Comparison of ENCODE assay signal across 7 cellular contexts in genomic region chr5:139473565-139473964, GRCh38. TPM values are rescaled to one million over a fixed set of nuclear protein-coding genes. Genes with fewer than 3 reads are reported as not detected.
DNase-seq lines count a peak whose midpoint lies in the region; ATAC-seq lines count a peak whose summit lies in the region.
"Had no signal": no experiment of that assay in that cellular context is flagged by ENCODE, and none has a peak within 500 bp of the region (broad histone marks: within the 10 kb centered on the region; RNA-seq: fewer than 3 reads in every experiment).

No MANE protein-coding gene starts in this region.

- no peak overlapping the region for H3K4me3 ChIP-seq in GM23248

- in situ Hi-C loops in GM23248 (cut with MboI) = no loop called here

- peak overlapping the region; percentile 61 for H3K27ac Mint-ChIP-seq in activated T-helper 2 cell treated with anti-CD3 and anti-CD28 coated beads, Interferon-gamma antibody, Interleukin-2, Interleukin-4, amounts not matched to agents 10 μg/mL and 5 μg/mL and 100 μg/mL, durations not matched to agents 14 hours and 24 hours and 36 hours

- peak overlapping the region; percentile 19 for H3K9ac ChIP-seq in GM23248

- no peaks in the 10 kb centered on the region for H3K27me3 Mint-ChIP-seq in activated T-helper 2 cell treated with anti-CD3 and anti-CD28 coated beads, Interferon-gamma antibody, Interleukin-2, Interleukin-4, amounts not matched to agents 10 μg/mL and 5 μg/mL and 100 μg/mL, durations not matched to agents 14 hours and 24 hours and 36 hours (ENCODE audit: low read depth)

- DNase-seq in GM23248 (peak; percentile 58), lung microvascular endothelial cell (ENCODE audit: low read depth in 2 of 2) (peak; percentile 53 to 56), cortex of kidney (lab: John Stamatoyannopoulos, UW) (no peak)
- no peak for DNase-seq in activated T-helper 2 cell treated with anti-CD3 and anti-CD28 coated beads, Interferon-gamma antibody, Interleukin-2, Interleukin-4, amounts not matched to agents 10 μg/mL and 5 μg/mL and 100 μg/mL, durations not matched to agents 14 hours and 24 hours and 36 hours (ENCODE audit: low spot score)
- DNase-seq: NCI-H82 had no signal

- no peak overlapping the region for H2AFZ ChIP-seq in GM23248

- no peak overlapping the region for H3K27ac ChIP-seq in GM23248

- WGBS in GM23248 (ENCODE audit: low coverage in 1 of 2, low lambda C conversion rate in 2 of 2, missing lambda C conversion rate in 2 of 2), 2 experiments = 54 to 85% methylated on average over 2 of the region's 2 CpGs

- H3K36me3 Mint-ChIP-seq in activated T-helper 2 cell treated with anti-CD3 and anti-CD28 coated beads, Interferon-gamma antibody, Interleukin-2, Interleukin-4, amounts not matched to agents 10 μg/mL and 5 μg/mL and 100 μg/mL, durations not matched to agents 14 hours and 24 hours and 36 hours (ENCODE audit: low read depth) = peaks cover 47% of the 10 kb centered on the region

- H3K4me1 ChIP-seq in GM23248 (ENCODE audit: insufficient read depth) = peaks cover 11% of the 10 kb centered on the region

- H3K9me3 ChIP-seq in GM23248 (ENCODE audit: low read depth) = no peaks in the 10 kb centered on the region

- no peaks in the 10 kb centered on the region for H3K36me3 ChIP-seq in GM23248 (ENCODE audit: low read depth)

- H3K9me2 ChIP-seq in GM23248 (ENCODE audit: insufficient read depth) = no peaks in the 10 kb centered on the region

- ATAC-seq in HG02885 (IDR thresholded peaks at IDR 0.05; ENCODE audit: poor library complexity, unreplicated experiment) (no peak), HG02759 (IDR thresholded peaks at IDR 0.05; ENCODE audit: unreplicated experiment) (no peak)

- H3K4me3 Mint-ChIP-seq in activated T-helper 2 cell treated with anti-CD3 and anti-CD28 coated beads, Interferon-gamma antibody, Interleukin-2, Interleukin-4, amounts not matched to agents 10 μg/mL and 5 μg/mL and 100 μg/mL, durations not matched to agents 14 hours and 24 hours and 36 hours (ENCODE audit: low read depth) = peak overlapping the region; percentile 28

- H3F3A ChIP-seq in GM23248 (ENCODE audit: insufficient read depth) = no peaks in the 10 kb centered on the region

- no peaks in the 10 kb centered on the region for H3K9me3 Mint-ChIP-seq in activated T-helper 2 cell treated with anti-CD3 and anti-CD28 coated beads, Interferon-gamma antibody, Interleukin-2, Interleukin-4, amounts not matched to agents 10 μg/mL and 5 μg/mL and 100 μg/mL, durations not matched to agents 14 hours and 24 hours and 36 hours

- H4K20me1 ChIP-seq in GM23248 (ENCODE audit: insufficient read depth) = no peaks in the 10 kb centered on the region

- H3K4me2 ChIP-seq in GM23248 (ENCODE audit: unreplicated experiment) = no peak overlapping the region

- H3K4me1 Mint-ChIP-seq in activated T-helper 2 cell treated with anti-CD3 and anti-CD28 coated beads, Interferon-gamma antibody, Interleukin-2, Interleukin-4, amounts not matched to agents 10 μg/mL and 5 μg/mL and 100 μg/mL, durations not matched to agents 14 hours and 24 hours and 36 hours (ENCODE audit: low read depth) = peaks cover 66% of the 10 kb centered on the region

- H3K27me3 ChIP-seq in GM23248 (replicated peaks; ENCODE audit: insufficient read depth) = no peaks in the 10 kb centered on the region

- H3K79me2 ChIP-seq in GM23248 (ENCODE audit: insufficient read depth) = peaks cover 1% of the 10 kb centered on the region; the same call in 1 of the 2 replicates

- intact Hi-C loops in activated T-helper 2 cell treated with anti-CD3 and anti-CD28 coated beads, Interferon-gamma antibody, Interleukin-2, Interleukin-4, amounts not matched to agents 10 μg/mL and 5 μg/mL and 100 μg/mL, durations not matched to agents 14 hours and 24 hours and 36 hours (cut with micrococcal nuclease) = loop anchor here (5.0 kb wide), 1 partner anchor 39 kb away; no protein-coding TSS in a partner anchor

RNA-seq across cellular contexts. Expression of gene SMIM33, which starts 2.8 kb away (rescaled TPM):
- total RNA-seq in GM23248 (2014; rRNA removed; shearing (Covaris generic)) = not detected in 2 replicates
- polyA plus RNA-seq in GM23248 (2016; fragmentation: Nextera tagmentation; extraction: Ambion mirVana) = not detected in 2 replicates
- 0.23 and 0.25 TPM in 2 replicates for total RNA-seq in activated T-helper 2 cell treated with anti-CD3 and anti-CD28 coated beads, Interferon-gamma antibody, Interleukin-2, Interleukin-4, amounts not matched to agents 10 μg/mL and 5 μg/mL and 100 μg/mL, durations not matched to agents 14 hours and 24 hours and 36 hours
- total RNA-seq in lung microvascular endothelial cell = under 0.01 TPM in 1 of 2 replicates, not detected in the other

RNA-seq across cellular contexts. Expression of gene STING1, which starts 9.0 kb away (rescaled TPM):
- total RNA-seq in GM23248 (2014; rRNA removed; shearing (Covaris generic)) = 75.0 and 87.8 TPM in 2 replicates
- polyA plus RNA-seq in GM23248 (2016; fragmentation: Nextera tagmentation; extraction: Ambion mirVana) = 72.6 and 74.9 TPM in 2 replicates
- 167 and 169 TPM in 2 replicates for total RNA-seq in activated T-helper 2 cell treated with anti-CD3 and anti-CD28 coated beads, Interferon-gamma antibody, Interleukin-2, Interleukin-4, amounts not matched to agents 10 μg/mL and 5 μg/mL and 100 μg/mL, durations not matched to agents 14 hours and 24 hours and 36 hours
- 18.7 and 51.9 TPM in 2 replicates for total RNA-seq in lung microvascular endothelial cell

RNA-seq across cellular contexts. Expression of gene ECSCR, which starts 11.0 kb away (rescaled TPM):
- total RNA-seq in GM23248 (2014; rRNA removed; shearing (Covaris generic)) = not detected in 2 replicates
- 0.41 and 0.49 TPM in 2 replicates for polyA plus RNA-seq in GM23248 (2016; fragmentation: Nextera tagmentation; extraction: Ambion mirVana)
- 1.0 and 1.7 TPM in 2 replicates for total RNA-seq in activated T-helper 2 cell treated with anti-CD3 and anti-CD28 coated beads, Interferon-gamma antibody, Interleukin-2, Interleukin-4, amounts not matched to agents 10 μg/mL and 5 μg/mL and 100 μg/mL, durations not matched to agents 14 hours and 24 hours and 36 hours
- total RNA-seq in lung microvascular endothelial cell = 392 and 472 TPM in 2 replicates

RNA-seq across cellular contexts. Expression of gene DNAJC18, which starts 34.2 kb away (rescaled TPM):
- 9.5 and 10.9 TPM in 2 replicates for total RNA-seq in GM23248 (2014; rRNA removed; shearing (Covaris generic))
- 13.4 and 20.8 TPM in 2 replicates for polyA plus RNA-seq in GM23248 (2016; fragmentation: Nextera tagmentation; extraction: Ambion mirVana)
- 29.8 and 35.8 TPM in 2 replicates for total RNA-seq in activated T-helper 2 cell treated with anti-CD3 and anti-CD28 coated beads, Interferon-gamma antibody, Interleukin-2, Interleukin-4, amounts not matched to agents 10 μg/mL and 5 μg/mL and 100 μg/mL, durations not matched to agents 14 hours and 24 hours and 36 hours
- total RNA-seq in lung microvascular endothelial cell = 6.3 and 6.5 TPM in 2 replicates

Comparison
In these comparisons a context has a peak if more than half of its experiments do, and no peak if none do; other contexts are left out.
1. DNase-seq: peak in GM23248 (single experiment) and lung microvascular endothelial cell (2 of 2); none in activated T-helper 2 cell treated with anti-CD3 and anti-CD28 coated beads, Interferon-gamma antibody, Interleukin-2, Interleukin-4, amounts not matched to agents 10 μg/mL and 5 μg/mL and 100 μg/mL, durations not matched to agents 14 hours and 24 hours and 36 hours (single experiment) and cortex of kidney (single experiment).
2. RNA of gene ECSCR, which starts 11.0 kb away (total RNA-seq): 392 to 472 TPM in lung microvascular endothelial cell; 1.0 to 1.7 TPM in activated T-helper 2 cell treated with anti-CD3 and anti-CD28 coated beads, Interferon-gamma antibody, Interleukin-2, Interleukin-4, amounts not matched to agents 10 μg/mL and 5 μg/mL and 100 μg/mL, durations not matched to agents 14 hours and 24 hours and 36 hours and not detected in GM23248; every median in the first group is over 100 times any median in the second.